Comparison of ENCODE assay signal across 28 cellular contexts in the genomic region with DNA sequence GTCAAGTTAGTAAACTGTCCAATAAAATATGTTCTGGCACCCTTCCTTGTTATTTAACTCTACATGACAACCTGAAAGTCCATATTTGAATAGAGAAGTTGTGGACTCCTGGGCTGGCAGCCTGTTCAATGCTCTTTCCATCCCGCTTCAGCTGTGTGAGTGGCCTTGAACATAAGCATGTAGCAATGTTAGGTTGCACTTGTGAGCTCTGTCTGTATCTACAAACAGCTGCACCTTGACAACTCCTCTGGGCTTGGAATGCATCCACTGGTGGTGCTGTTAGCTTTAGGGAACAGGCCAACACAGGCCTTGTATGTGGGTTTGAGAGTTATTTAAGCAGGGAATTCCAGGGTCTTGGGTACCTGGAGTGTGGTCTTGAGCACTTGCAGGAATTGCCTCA.
"Had no signal": no experiment of that assay in that cellular context is flagged by ENCODE, and none has a peak within 500 bp of the region (broad histone marks: within the 10 kb centered on the region; RNA-seq: fewer than 3 reads in every experiment).

No MANE protein-coding gene starts in this region.

- H3K27ac ChIP-seq: stomach, suprapubic skin, testis, thoracic aorta, thyroid gland, tibial artery, tibial nerve, transverse colon, upper lobe of left lung, upper lobe of right lung, uterus, vagina had no signal

- H3K9me3 ChIP-seq: stomach, suprapubic skin, testis, thoracic aorta, thyroid gland, tibial artery, tibial nerve, transverse colon, upper lobe of left lung, upper lobe of right lung, uterus, vagina had no signal

- H3K27me3 ChIP-seq: suprapubic skin, testis, thyroid gland, tibial artery, tibial nerve, transverse colon, upper lobe of left lung, uterus, vagina had no signal

- H3K36me3 ChIP-seq: stomach, suprapubic skin, thoracic aorta, thyroid gland, tibial artery, tibial nerve, transverse colon, upper lobe of left lung, upper lobe of right lung, uterus, vagina had no signal

- H3K4me3 Mint-ChIP-seq: stimulated activated memory B cell treated with anti-CD40 and anti-IgM and Interleukin-4, amounts not matched to agents 10 μg/mL and 1 μg/mL and 100 μg/mL, for 72 hours; stimulated activated naive B cell treated with anti-CD40 and anti-IgM and Interleukin-4, amounts not matched to agents 10 μg/mL and 1 μg/mL and 100 μg/mL, for 72 hours; stimulated activated naive CD8-positive, alpha-beta T cell treated with anti-CD3 and anti-CD28 coated beads, Interleukin-15, amount 100 ng/mL, for 72 hours; stimulated activated naive CD8-positive, alpha-beta T cell treated with anti-CD3 and anti-CD28 coated beads, Interleukin-15, Interleukin-2, amounts not matched to agents 100 ng/mL and 50 ng/mL, for 24 hours; type B pancreatic cell had no signal

- H3K4me3 ChIP-seq: stomach, suprapubic skin, testis, thoracic aorta, thyroid gland, tibial artery, tibial nerve, transverse colon, upper lobe of left lung, upper lobe of right lung, uterus, vagina had no signal

- FAIRE-seq: urothelium cell line had no signal

- H3K27me3 Mint-ChIP-seq: type B pancreatic cell had no signal

- DNase-seq: stimulated activated CD4-positive, alpha-beta T cell treated with anti-CD3 and anti-CD28 coated beads, Interleukin-2, amount 100 ng/mL, for 48 hours; stimulated activated CD4-positive, alpha-beta T cell treated with anti-CD3 and anti-CD28 coated beads, Interleukin-4, amount 100 ng/mL, for 1 hour; stimulated activated CD4-positive, alpha-beta T cell treated with anti-CD3 and anti-CD28 coated beads, Interleukin-4, amount 100 ng/mL, for 24 hours; stimulated activated CD4-positive, alpha-beta T cell treated with anti-CD3 and anti-CD28 coated beads, Interleukin-4, amount 100 ng/mL, for 4 hours; stimulated activated CD8-positive, alpha-beta memory T cell treated with anti-CD3 and anti-CD28 coated beads, Interleukin-4, amount 100 ng/mL, for 48 hours; stimulated activated naive B cell treated with anti-CD40 and anti-IgM and Interleukin-4, amounts not matched to agents 10 μg/mL and 1 μg/mL and 100 μg/mL, for 72 hours; stimulated activated naive CD4-positive, alpha-beta T cell; stimulated activated naive CD4-positive, alpha-beta T cell treated with Interleukin-2 at 50 U/mL for 16 hours; stimulated activated naive CD8-positive, alpha-beta T cell treated with anti-CD3 and anti-CD28 coated beads, Interleukin-15, amount 100 ng/mL, for 72 hours; stimulated activated naive CD8-positive, alpha-beta T cell treated with anti-CD3 and anti-CD28 coated beads, Interleukin-15, Interleukin-2, amounts not matched to agents 100 U/mL and 50 U/mL, for 24 hours; stomach; substantia nigra; testis; thyroid gland; tibial artery; transverse colon; trophoblast cell; upper lobe of left lung; upper lobe of right lung; uterus had no signal

- H3K4me1 Mint-ChIP-seq: stimulated activated naive CD8-positive, alpha-beta T cell treated with anti-CD3 and anti-CD28 coated beads, Interleukin-15, amount 100 ng/mL, for 72 hours had no signal

- H3K9me3 Mint-ChIP-seq: stimulated activated memory B cell treated with anti-CD40 and anti-IgM and Interleukin-4, amounts not matched to agents 10 μg/mL and 1 μg/mL and 100 μg/mL, for 72 hours; stimulated activated naive CD8-positive, alpha-beta T cell treated with anti-CD3 and anti-CD28 coated beads, Interleukin-15, amount 100 ng/mL, for 72 hours; stimulated activated naive CD8-positive, alpha-beta T cell treated with anti-CD3 and anti-CD28 coated beads, Interleukin-15, Interleukin-2, amounts not matched to agents 100 ng/mL and 50 ng/mL, for 24 hours; type B pancreatic cell had no signal

- ATAC-seq: stimulated activated memory B cell treated with anti-CD40 and anti-IgM and Interleukin-4, amounts not matched to agents 10 μg/mL and 1 μg/mL and 100 μg/mL, for 72 hours; stimulated activated naive B cell treated with anti-CD40 and anti-IgM and Interleukin-4, amounts not matched to agents 10 μg/mL and 1 μg/mL and 100 μg/mL, for 72 hours; stimulated activated naive CD8-positive, alpha-beta T cell treated with anti-CD3 and anti-CD28 coated beads, Interleukin-15, amount 100 ng/mL, for 72 hours; stimulated activated naive CD8-positive, alpha-beta T cell treated with anti-CD3 and anti-CD28 coated beads, Interleukin-15, Interleukin-2, amounts not matched to agents 100 U/mL and 50 U/mL, for 24 hours; upper lobe of right lung had no signal

- H3K27ac Mint-ChIP-seq: stimulated activated memory B cell treated with anti-CD40 and anti-IgM and Interleukin-4, amounts not matched to agents 10 μg/mL and 1 μg/mL and 100 μg/mL, for 72 hours; stimulated activated naive B cell treated with anti-CD40 and anti-IgM and Interleukin-4, amounts not matched to agents 10 μg/mL and 1 μg/mL and 100 μg/mL, for 72 hours; stimulated activated naive CD8-positive, alpha-beta T cell treated with anti-CD3 and anti-CD28 coated beads, Interleukin-15, amount 100 ng/mL, for 72 hours; stimulated activated naive CD8-positive, alpha-beta T cell treated with anti-CD3 and anti-CD28 coated beads, Interleukin-15, Interleukin-2, amounts not matched to agents 100 ng/mL and 50 ng/mL, for 24 hours; type B pancreatic cell had no signal

- H3K4me1 ChIP-seq: stomach, suprapubic skin, testis, thyroid gland, tibial artery, tibial nerve, transverse colon, upper lobe of left lung, upper lobe of right lung, uterus, vagina had no signal

- H3K36me3 Mint-ChIP-seq: stimulated activated memory B cell treated with anti-CD40 and anti-IgM and Interleukin-4, amounts not matched to agents 10 μg/mL and 1 μg/mL and 100 μg/mL, for 72 hours; stimulated activated naive B cell treated with anti-CD40 and anti-IgM and Interleukin-4, amounts not matched to agents 10 μg/mL and 1 μg/mL and 100 μg/mL, for 72 hours; type B pancreatic cell had no signal
